8 cellular contexts compared by ENCODE assay signal in the genomic region with DNA sequence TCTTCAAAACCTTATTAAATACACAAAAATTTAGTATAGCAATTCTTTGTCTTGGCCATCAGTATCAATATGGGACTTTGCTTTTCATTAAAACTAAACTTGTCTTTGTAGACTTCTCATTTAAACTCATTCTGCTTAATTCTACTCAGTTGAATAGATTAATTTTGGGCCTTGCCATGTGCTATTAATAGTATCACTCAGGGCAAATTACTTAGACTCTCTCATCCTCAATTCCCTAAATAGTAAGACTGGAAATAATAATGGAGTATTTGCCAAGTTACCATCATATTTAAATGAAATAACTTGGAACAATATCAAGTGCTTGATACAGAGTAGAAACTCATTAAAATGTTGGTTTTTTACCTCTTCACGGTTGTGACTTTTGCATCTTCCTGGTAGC. TPM values are rescaled to one million over a fixed set of nuclear protein-coding genes. Genes with fewer than 3 reads are reported as not detected.
"Had no signal": no experiment of that assay in that cellular context is flagged by ENCODE, and none has a peak within 500 bp of the region (broad histone marks: within the 10 kb centered on the region; RNA-seq: fewer than 3 reads in every experiment).

No MANE protein-coding gene starts in this region.

- FAIRE-seq: H1, H54, HTR-8/SVneo, K562 had no signal

- DNase-seq: H9, HCEC 1CT, IMR-90 had no signal

- H3K4me3 ChIP-seq: GM23338, K562 had no signal

- ATAC-seq: GM23338, K562 had no signal

RNA-seq across cellular contexts. Expression of a gene that starts 13.4 kb away (rescaled TPM):
- total RNA-seq: IMR-90 had no signal
